7 cellular contexts compared by ENCODE assay signal in the genomic region with DNA sequence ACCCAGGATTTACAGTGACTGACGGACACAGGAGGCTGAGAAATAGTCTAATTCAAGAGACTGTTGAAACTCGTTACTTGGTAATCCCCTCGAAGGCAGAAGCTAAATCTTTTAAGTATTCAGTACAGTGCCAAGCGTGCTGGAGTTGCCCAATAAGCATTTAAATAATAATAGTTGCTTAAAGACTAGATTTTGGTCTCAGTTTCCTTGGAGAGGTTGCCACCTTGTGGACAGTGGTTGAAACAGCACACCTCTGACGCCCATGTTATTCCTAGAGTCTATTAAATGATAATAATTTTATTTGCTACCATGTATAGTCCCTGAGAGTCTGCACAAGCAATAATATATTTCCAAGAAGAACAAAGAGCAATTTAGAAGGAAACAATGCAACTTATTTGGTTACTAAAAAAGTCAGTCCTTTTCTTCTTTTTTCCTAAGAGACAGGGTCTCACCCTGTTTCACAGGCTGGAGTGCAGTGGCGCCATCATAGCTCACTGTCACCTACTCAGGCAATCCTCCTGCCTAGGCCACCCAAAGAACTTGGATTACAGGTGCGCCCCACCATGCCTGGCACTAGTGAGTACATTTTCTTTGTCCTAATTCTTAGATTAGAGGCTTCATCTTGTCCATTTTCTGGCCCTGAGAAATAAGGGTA.
DNase-seq lines count a peak whose midpoint lies in the region; ATAC-seq and TF ChIP-seq lines count a peak whose summit lies in the region.

No MANE protein-coding gene starts in this region.

- ATAC-seq in HG02610 (IDR thresholded peaks at IDR 0.05; ENCODE audit: unreplicated experiment), result peak; percentile 60

- intact Hi-C loops in transverse colon (cut with DNase I; ENCODE audit: low total_unique reads), result loop anchor here (5.0 kb wide), 1 partner anchor 347 kb away; no protein-coding TSS in a partner anchor

- WGBS in transverse colon (ENCODE audit: low coverage in 1 of 2), 2 donors, result 35 to 39% methylated on average over 7 of the region's 7 CpGs

- H3K9me3 ChIP-seq in transverse colon, result no peaks in the 10 kb centered on the region

- peak; percentile 84 to 92 (median 88) for TF ChIP-seq CTCF in transverse colon (IDR thresholded peaks at IDR 0.05)

- no peak for TF ChIP-seq POLR2A in transverse colon (IDR thresholded peaks at IDR 0.05)

- H3K27ac ChIP-seq in transverse colon, result no peak overlapping the region

- H3K4me3 ChIP-seq in transverse colon, result no peak overlapping the region

- no peaks in the 10 kb centered on the region for H3K4me1 ChIP-seq in transverse colon

- no peaks in the 10 kb centered on the region for H3K27me3 ChIP-seq in transverse colon

- TF ChIP-seq EP300 in transverse colon (IDR thresholded peaks at IDR 0.05; ENCODE audit: low read depth), result no peak

- DNase-seq in GM03348 (ENCODE audit: low spot score) (peak; percentile 78), NCI-H345 (lab: John Stamatoyannopoulos, UW) (peak; percentile 59), epidermal melanocyte (ENCODE audit: insufficient read length, low spot score) (peak; percentile 71), myocyte (ENCODE audit: low read depth) (peak; percentile 71), transverse colon (peak; percentile 26)
- DNase-seq in activated CD4-positive, alpha-beta T cell treated with anti-CD3 and anti-CD28 coated beads for 48 hours, result peak; percentile 57

- in situ Hi-C loops in transverse colon (cut with MboI; ENCODE audit: low pct_ligation_motif_present in 1 of 4, low pct_unique_long_range_greater_than_20kb in 1 of 4, low sequenced_read_pairs in 3 of 4), result no loop called here

- no peaks in the 10 kb centered on the region for H3K36me3 ChIP-seq in transverse colon

Comparison
In these comparisons a context has a peak if more than half of its experiments do, and no peak if none do; other contexts are left out.
1. DNase-seq: peak in every context shown above with its lines; median percentile 78 in GM03348; 71 in epidermal melanocyte; 71 in myocyte; 59 in NCI-H345; 57 in activated CD4-positive, alpha-beta T cell treated with anti-CD3 and anti-CD28 coated beads for 48 hours; 26 in transverse colon.